Comparison of ENCODE assay signal across 8 cellular contexts in the genomic region with DNA sequence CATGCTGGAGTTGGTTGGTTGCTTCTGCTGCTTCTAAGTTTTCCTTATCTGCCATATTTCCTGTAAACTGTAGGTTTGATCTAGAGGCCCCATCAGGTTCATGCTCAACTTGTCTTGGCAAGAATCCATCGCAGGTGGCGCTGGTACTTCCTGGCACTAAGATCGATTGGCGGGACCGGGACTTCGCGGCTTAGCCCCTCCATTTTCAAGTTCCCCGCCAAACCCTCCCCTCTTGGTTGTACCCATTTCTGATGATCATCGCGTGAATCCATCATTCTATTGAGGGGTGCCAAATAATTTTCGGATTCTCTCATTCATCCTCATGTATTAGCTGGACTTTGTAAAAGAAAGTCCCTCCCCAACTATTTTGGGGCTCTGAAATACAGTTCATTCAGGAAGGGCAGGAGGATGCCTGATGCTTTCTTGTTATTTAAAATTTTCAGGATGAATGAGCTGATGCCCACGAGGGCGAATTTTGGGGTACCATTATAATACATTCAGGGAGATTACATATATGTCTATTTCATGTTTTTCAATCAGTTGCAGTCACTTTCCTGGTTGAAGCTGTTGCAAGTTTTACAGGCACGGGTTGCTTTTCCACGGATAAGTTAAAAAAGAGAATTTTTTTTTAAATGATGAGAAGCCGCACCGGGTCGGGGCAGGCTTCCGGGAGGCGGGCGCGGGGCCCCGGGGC. TPM values are rescaled to one million over a fixed set of nuclear protein-coding genes. Genes with fewer than 3 reads are reported as not detected.
A peak's percentile ranks its signal among the peaks of the same experiment; 100 is the strongest.
DNase-seq lines count a peak whose midpoint lies in the region; ATAC-seq and TF ChIP-seq lines count a peak whose summit lies in the region.

No MANE protein-coding gene starts in this region.

- peak; percentile 31 for ATAC-seq in HG03520 (IDR thresholded peaks at IDR 0.05; ENCODE audit: unreplicated experiment)
- peak; percentile 69 for ATAC-seq in stimulated activated effector memory CD8-positive, alpha-beta T cell treated with anti-CD3 and anti-CD28 coated beads, Interleukin-12 subunit alpha, Interleukin-12 subunit beta, amount 100 ng/mL, for 72 hours

- H3K36me3 ChIP-seq in left ventricle myocardium inferior (no peaks in the 10 kb centered on the region), muscle layer of duodenum (ENCODE audit: control insufficient read depth in 1 of 2, insufficient read depth in 2 of 2, low read length in 2 of 2) (no peaks in the 10 kb centered on the region)

- no peak for TF ChIP-seq CTCF in left ventricle myocardium inferior (IDR thresholded peaks at IDR 0.05; ENCODE audit: borderline replicate concordance)

- H3K4me1 Mint-ChIP-seq in stimulated activated effector memory CD8-positive, alpha-beta T cell treated with anti-CD3 and anti-CD28 coated beads, Interleukin-12 subunit alpha, Interleukin-12 subunit beta, amount 100 ng/mL, for 72 hours: peaks cover 25% of the 10 kb centered on the region

- H3K27ac ChIP-seq in left ventricle myocardium inferior (replicated peaks) (peak overlapping the region; percentile 16), muscle layer of duodenum (ENCODE audit: low read length) (peak overlapping the region; percentile 40)

- peak overlapping the region; percentile 77 for H3K4me3 Mint-ChIP-seq in stimulated activated effector memory CD8-positive, alpha-beta T cell treated with anti-CD3 and anti-CD28 coated beads, Interleukin-12 subunit alpha, Interleukin-12 subunit beta, amount 100 ng/mL, for 72 hours

- no peaks in the 10 kb centered on the region for H3K9me3 Mint-ChIP-seq in stimulated activated effector memory CD8-positive, alpha-beta T cell treated with anti-CD3 and anti-CD28 coated beads, Interleukin-12 subunit alpha, Interleukin-12 subunit beta, amount 100 ng/mL, for 72 hours

- DNase-seq in left ventricle myocardium inferior (no peak), cardiac septum (ENCODE audit: low spot score) (no peak), NCI-H774 (lab: John Stamatoyannopoulos, UW) (peak; percentile 92)
- peak; percentile 63 to 76 for DNase-seq in activated CD4-positive, alpha-beta T cell treated with anti-CD3 and anti-CD28 coated beads, Interleukin-2, amount 50 U/mL, for 24 hours (ENCODE audit: low read depth in 1 of 2, low spot score in 1 of 2)
- peak; percentile 68 for DNase-seq in effector CD8-positive, alpha-beta T cell (lab: John Stamatoyannopoulos, UW)
- DNase-seq in stimulated activated effector memory CD8-positive, alpha-beta T cell treated with anti-CD3 and anti-CD28 coated beads, Interleukin-12 subunit alpha, Interleukin-12 subunit beta, amount 100 ng/mL, for 72 hours (ENCODE audit: low spot score in 2 of 2): peak; percentile 59 to 86

- H3K9me3 ChIP-seq in left ventricle myocardium inferior (replicated peaks) (no peaks in the 10 kb centered on the region), muscle layer of duodenum (ENCODE audit: control insufficient read depth in 1 of 2, low read length in 2 of 2) (no peaks in the 10 kb centered on the region)

- intact Hi-C loops in left ventricle myocardium inferior (cut with micrococcal nuclease): no loop called here
- intact Hi-C loops in cardiac septum (cut with DNase I): no loop called here

- peak overlapping the region; percentile 89 for H3K27ac Mint-ChIP-seq in stimulated activated effector memory CD8-positive, alpha-beta T cell treated with anti-CD3 and anti-CD28 coated beads, Interleukin-12 subunit alpha, Interleukin-12 subunit beta, amount 100 ng/mL, for 72 hours

- H3K27me3 ChIP-seq in left ventricle myocardium inferior (ENCODE audit: low read depth) (no peaks in the 10 kb centered on the region), muscle layer of duodenum (ENCODE audit: low read depth, low read length) (no peaks in the 10 kb centered on the region)

- H3K4me3 ChIP-seq in left ventricle myocardium inferior (peak overlapping the region; percentile 72), muscle layer of duodenum (ENCODE audit: low read depth in 1 of 2, low read length in 2 of 2) (peak overlapping the region; percentile 71 to 78)

- peaks cover 30% of the 10 kb centered on the region for H3K4me1 ChIP-seq in left ventricle myocardium inferior
- peaks cover 4 to 24% of the 10 kb centered on the region in 2 donors for H3K4me1 ChIP-seq in muscle layer of duodenum (ENCODE audit: control insufficient read depth in 1 of 2, insufficient read depth in 2 of 2, low read length in 2 of 2)

- peaks cover 11% of the 10 kb centered on the region for H3K36me3 Mint-ChIP-seq in stimulated activated effector memory CD8-positive, alpha-beta T cell treated with anti-CD3 and anti-CD28 coated beads, Interleukin-12 subunit alpha, Interleukin-12 subunit beta, amount 100 ng/mL, for 72 hours

RNA-seq across cellular contexts. Expression of a gene that starts 0.4 kb away (rescaled TPM):
- total RNA-seq in left ventricle myocardium inferior (4.3 TPM), cardiac septum (3.4 TPM)

RNA-seq across cellular contexts. Expression of a gene that starts 4.1 kb away (rescaled TPM):
- 5.5 TPM for total RNA-seq in left ventricle myocardium inferior
- total RNA-seq in cardiac septum: 7.1 TPM

Comparison
In these comparisons a context has a peak if more than half of its experiments do, and no peak if none do; other contexts are left out.
1. DNase-seq: peak in NCI-H774 (single experiment), activated CD4-positive, alpha-beta T cell treated with anti-CD3 and anti-CD28 coated beads, Interleukin-2, amount 50 U/mL, for 24 hours (2 of 2), effector CD8-positive, alpha-beta T cell (single experiment) and stimulated activated effector memory CD8-positive, alpha-beta T cell treated with anti-CD3 and anti-CD28 coated beads, Interleukin-12 subunit alpha, Interleukin-12 subunit beta, amount 100 ng/mL, for 72 hours (2 of 2); none in left ventricle myocardium inferior (single experiment) and cardiac septum (single experiment).